8 cellular contexts compared by ENCODE assay signal in genomic region chr5:137220523-137220927, GRCh38.
A peak's percentile ranks its signal among the peaks of the same experiment; 100 is the strongest.
DNase-seq lines count a peak whose midpoint lies in the region; ATAC-seq, FAIRE-seq and TF ChIP-seq lines count a peak whose summit lies in the region.

No MANE protein-coding gene starts in this region.

- DNase-seq in AG04449 (ENCODE audit: low read depth, low spot score): peak; percentile 51
- peak; percentile 62 for DNase-seq in NCI-H2196 (lab: John Stamatoyannopoulos, UW; ENCODE audit: unreplicated experiment)
- peak; percentile 64 for DNase-seq in amniotic stem cell (lab: John Stamatoyannopoulos, UW)
- peak; percentile 57 for DNase-seq in keratinocyte (ENCODE audit: low read depth, low spot score)
- DNase-seq in activated CD8-positive, alpha-beta memory T cell treated with anti-CD3 and anti-CD28 coated beads, Interleukin-2, amount 50 U/mL, for 48 hours: no peak
- no peak for DNase-seq in putamen (ENCODE audit: low spot score)

- CTCF ChIA-PET in AG04449 (lab: Yijun Ruan, JAX): no interaction called here

- no peaks in the 10 kb centered on the region for H3K9me1 ChIP-seq in keratinocyte (ENCODE audit: control insufficient read depth, extremely low read depth, insufficient read depth, low read length)

- no peak overlapping the region for H3K4me3 ChIP-seq in AG04449 (ENCODE audit: low read depth, low read length)
- no peak overlapping the region for H3K4me3 ChIP-seq in keratinocyte (ENCODE audit: control insufficient read depth in 2 of 3, extremely low read depth in 1 of 3, insufficient read depth in 2 of 3, low read depth in 1 of 3, low read length in 3 of 3)

- no peaks in the 10 kb centered on the region for H3K9me3 ChIP-seq in keratinocyte (ENCODE audit: control insufficient read depth, low read depth, low read length)

- peaks cover 26% of the 10 kb centered on the region for H3K4me1 ChIP-seq in keratinocyte (ENCODE audit: control insufficient read depth, extremely low read depth, insufficient read depth, low read length)

- no peak overlapping the region for H3K4me2 ChIP-seq in keratinocyte (ENCODE audit: control insufficient read depth, extremely low read depth, insufficient read depth, low read depth, low read length)

- peak; percentile 100 for FAIRE-seq in keratinocyte (lab: Jason Lieb, UNC)

- H3K36me3 ChIP-seq in keratinocyte (ENCODE audit: control insufficient read depth in 2 of 2, extremely low read depth in 1 of 2, insufficient read depth in 2 of 2, low read length in 2 of 2): no peaks in the 10 kb centered on the region

- TF ChIP-seq CTCF in AG04449 (IDR thresholded peaks at IDR 0.05; ENCODE audit: insufficient read depth, low read length, missing control alignments): peak; percentile 43
- TF ChIP-seq CTCF in keratinocyte (optimal IDR thresholded peaks at IDR 0.05 in 1 of 3, IDR thresholded peaks at IDR 0.05 in 1 of 3, conservative IDR thresholded peaks at IDR 0.05 in 1 of 3; ENCODE audit: extremely low read depth in 1 of 3, insufficient read depth in 2 of 3, low read length in 3 of 3): peak; percentile 48 to 78 (median 68)

- no peaks in the 10 kb centered on the region for H3K79me2 ChIP-seq in keratinocyte (ENCODE audit: control insufficient read depth, insufficient read depth, low read length)

- H4K20me1 ChIP-seq in keratinocyte (ENCODE audit: control insufficient read depth, extremely low read depth, insufficient read depth, low read length): no peaks in the 10 kb centered on the region

- peak; percentile 84 for ATAC-seq in GM18508 (IDR thresholded peaks at IDR 0.05; ENCODE audit: insufficient read depth, unreplicated experiment)
- ATAC-seq in HG02981 (IDR thresholded peaks at IDR 0.05; ENCODE audit: unreplicated experiment): peak; percentile 77

- dilution Hi-C loops in keratinocyte (cut with MboI; ENCODE audit: extremely low pct_ligation_motif_present, low sequenced_read_pairs): no loop called here

- H3K27me3 ChIP-seq in keratinocyte (ENCODE audit: control insufficient read depth, extremely low read depth, insufficient read depth, low read length): no peaks in the 10 kb centered on the region

- no peak overlapping the region for H3K27ac ChIP-seq in keratinocyte (ENCODE audit: control insufficient read depth, insufficient read depth, low read length)

- no peak overlapping the region for H2AFZ ChIP-seq in keratinocyte (ENCODE audit: control insufficient read depth, low read length)

- POLR2A ChIA-PET in AG04449 (lab: Yijun Ruan, JAX): no interaction called here

- no peak overlapping the region for H3K9ac ChIP-seq in keratinocyte (ENCODE audit: control insufficient read depth, extremely low read depth, insufficient read depth, low read length)

Comparison
In these comparisons a context has a peak if more than half of its experiments do, and no peak if none do; other contexts are left out.
1. DNase-seq: peak in AG04449 (single experiment), NCI-H2196 (single experiment), amniotic stem cell (single experiment) and keratinocyte (single experiment); none in activated CD8-positive, alpha-beta memory T cell treated with anti-CD3 and anti-CD28 coated beads, Interleukin-2, amount 50 U/mL, for 48 hours (single experiment) and putamen (single experiment).